In genomic region chr5:130110333-130110732, GRCh38 we compare ENCODE assay signal across 22 cellular contexts.
"Had no signal": no experiment of that assay in that cellular context is flagged by ENCODE, and none has a peak within 500 bp of the region (broad histone marks: within the 10 kb centered on the region; RNA-seq: fewer than 3 reads in every experiment).

No MANE protein-coding gene starts in this region.

- H2AFZ ChIP-seq: neural progenitor cell, parathyroid adenoma had no signal

- H3K27ac ChIP-seq: breast epithelium, lower lobe of right lung, neural progenitor cell, parathyroid adenoma, sigmoid colon, thoracic aorta, upper lobe of right lung had no signal

- H3K9me3 ChIP-seq: breast epithelium, lower lobe of right lung, sigmoid colon, thoracic aorta, upper lobe of right lung had no signal

- H3K79me2 ChIP-seq: parathyroid adenoma had no signal

- H3K4me3 ChIP-seq: breast epithelium, lower lobe of right lung, neural progenitor cell, sigmoid colon, thoracic aorta, upper lobe of right lung had no signal

- H3K4me2 ChIP-seq: neural progenitor cell had no signal

- H3K36me3 ChIP-seq: breast epithelium, lower lobe of right lung, neural progenitor cell, sigmoid colon, thoracic aorta, upper lobe of right lung had no signal

- H3K27me3 ChIP-seq: breast epithelium, neural progenitor cell, sigmoid colon, upper lobe of right lung had no signal

- ATAC-seq: activated CD8-positive, alpha-beta T cell treated with anti-CD3 and anti-CD28 coated beads, Interleukin-2, amount 10 ng/mL, durations not matched to agents 7 days and 5 days; activated naive CD4-positive, alpha-beta T cell treated with anti-CD3 and anti-CD28 coated beads, Interleukin-2, amount 50 U/mL, for 72 hours; left cardiac atrium; lower lobe of right lung; stimulated activated effector memory CD8-positive, alpha-beta T cell treated with anti-CD3 and anti-CD28 coated beads, Interleukin-12 subunit alpha, Interleukin-12 subunit beta, amount 100 ng/mL, for 72 hours; upper lobe of right lung had no signal

- H3K9ac ChIP-seq: neural progenitor cell, parathyroid adenoma had no signal

- DNase-seq: activated CD4-positive, alpha-beta T cell treated with anti-CD3 and anti-CD28 coated beads, Interleukin-2, amount 10 ng/mL, durations not matched to agents 24 days and 14 days; activated CD4-positive, CD25-positive, alpha-beta regulatory T cell; activated CD8-positive, alpha-beta memory T cell treated with anti-CD3 and anti-CD28 coated beads, Interleukin-2, amount 50 U/mL, for 4 hours; activated CD8-positive, alpha-beta T cell treated with anti-CD3 and anti-CD28 coated beads, Interleukin-2, amount 10 ng/mL, durations not matched to agents 7 days and 5 days; activated effector memory CD4-positive, alpha-beta T cell treated with anti-CD3 and anti-CD28 coated beads, Interleukin-2, amount 50 U/mL, for 16 hours; activated T-cell treated with anti-CD3 and anti-CD28 coated beads, Interleukin-2, amount 50 U/mL, for 48 hours; anterior cingulate cortex; foreskin fibroblast; glutamatergic neuron; left cardiac atrium; lower lobe of right lung; midbrain; sigmoid colon; stimulated activated CD4-positive, alpha-beta T cell treated with anti-CD3 and anti-CD28 coated beads, Interleukin-12 subunit alpha, Interleukin-12 subunit beta, amount 100 ng/mL, for 4 hours; T-helper 2 cell; upper lobe of right lung had no signal

- H3K4me1 ChIP-seq: breast epithelium, lower lobe of right lung, neural progenitor cell, parathyroid adenoma, upper lobe of right lung had no signal
